22 cellular contexts compared by ENCODE assay signal in the genomic region with DNA sequence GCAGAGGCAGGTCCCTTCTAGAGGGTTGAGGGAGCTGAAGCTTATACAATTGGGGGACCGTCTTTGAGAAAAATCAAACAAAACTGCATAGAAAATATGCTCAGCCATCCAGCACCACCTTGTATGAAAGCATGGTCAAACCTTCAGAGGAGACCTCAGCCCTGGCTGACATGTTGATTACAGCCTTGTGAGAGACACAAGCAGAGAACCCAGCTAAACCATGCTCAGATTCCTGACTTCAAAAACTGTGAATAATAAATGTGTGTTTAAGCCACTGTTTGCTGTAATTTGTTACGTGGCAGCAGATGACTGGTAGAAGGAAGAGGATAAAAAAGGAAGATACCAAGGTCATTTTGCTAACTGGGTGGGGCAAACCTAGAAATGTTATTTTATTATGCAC.
DNase-seq lines count a peak whose midpoint lies in the region; ATAC-seq and TF ChIP-seq lines count a peak whose summit lies in the region.
"Had no signal": no experiment of that assay in that cellular context is flagged by ENCODE, and none has a peak within 500 bp of the region (broad histone marks: within the 10 kb centered on the region; RNA-seq: fewer than 3 reads in every experiment).

No MANE protein-coding gene starts in this region.

- H3K27me3 Mint-ChIP-seq in chondrocyte (ENCODE audit: low read depth): no peaks in the 10 kb centered on the region
- peaks cover 15% of the 10 kb centered on the region for H3K27me3 Mint-ChIP-seq in activated CD4-positive, alpha-beta T cell treated with anti-CD3 and anti-CD28 coated beads for 36 hours

- H2BK12ac ChIP-seq in mesenchymal stem cell (ENCODE audit: low read length in 2 of 2): no peak overlapping the region

- TF ChIP-seq POLR2A in IMR-90 (IDR thresholded peaks at IDR 0.05; ENCODE audit: low read depth, low read length): no peak

- H2BK120ac ChIP-seq in IMR-90 (ENCODE audit: low read depth, low read length) (peak overlapping the region; percentile 80), mesenchymal stem cell (ENCODE audit: low read depth, low read length) (no peak overlapping the region)

- H4K20me1 ChIP-seq in IMR-90 (ENCODE audit: insufficient read depth, low read length) (no peaks in the 10 kb centered on the region), SK-N-SH (ENCODE audit: insufficient read depth) (no peaks in the 10 kb centered on the region)
- H4K20me1 ChIP-seq: BLaER1 treated with 17β-estradiol and CSF1 and Interleukin-3, amounts not matched to agents 10 nM and 100 nM had no signal

- peaks cover 12% of the 10 kb centered on the region for H3K4me1 ChIP-seq in IMR-90 (ENCODE audit: control insufficient read depth, insufficient read depth, low read length)
- H3K4me1 ChIP-seq in mesenchymal stem cell (ENCODE audit: control insufficient read depth, insufficient read depth, low read depth, low read length): peaks cover 6% of the 10 kb centered on the region
- no peaks in the 10 kb centered on the region for H3K4me1 ChIP-seq in SK-N-SH (ENCODE audit: control insufficient read depth in 1 of 2, insufficient read depth in 2 of 2, low read depth in 1 of 2, low read length in 1 of 2)
- H3K4me1 ChIP-seq: BLaER1 treated with 17β-estradiol and CSF1 and Interleukin-3, amounts not matched to agents 10 nM and 100 nM; HAP-1 had no signal

- H3K18ac ChIP-seq in IMR-90 (ENCODE audit: low read depth, low read length) (peak overlapping the region; percentile 51), mesenchymal stem cell (ENCODE audit: low read depth in 1 of 2, low read length in 2 of 2) (no peak overlapping the region)

- no peaks in the 10 kb centered on the region for H3K27me3 ChIP-seq in IMR-90 (ENCODE audit: control insufficient read depth, insufficient read depth, low read length)
- peaks cover 0 to 5% of the 10 kb centered on the region in 2 experiments for H3K27me3 ChIP-seq in mesenchymal stem cell (ENCODE audit: control insufficient read depth in 1 of 2, insufficient read depth in 1 of 2, low read length in 2 of 2)
- no peaks in the 10 kb centered on the region for H3K27me3 ChIP-seq in SK-N-SH (ENCODE audit: insufficient read depth)
- H3K27me3 ChIP-seq: BLaER1 treated with 17β-estradiol and CSF1 and Interleukin-3, amounts not matched to agents 10 nM and 100 nM; MG63 had no signal

- dilution Hi-C loops in IMR-90 (cut with HindIII; ENCODE audit: low sequenced_read_pairs, unreplicated experiment): no loop called here

- in situ Hi-C loops in IMR-90 (cut with MboI; ENCODE audit: low sequenced_read_pairs): no loop called here

- CTCF ChIA-PET in IMR-90 (lab: Yijun Ruan, JAX) (no interaction called here), SK-N-SH (lab: Yijun Ruan, JAX) (no interaction called here)
- CTCF ChIA-PET in activated CD4-positive, alpha-beta T cell treated with anti-CD3 and anti-CD28 coated beads for 36 hours (lab: Charles Lee): no interaction called here

- no peak overlapping the region for H3K4me3 Mint-ChIP-seq in chondrocyte (ENCODE audit: unreplicated experiment)
- H3K4me3 Mint-ChIP-seq in activated CD4-positive, alpha-beta T cell treated with anti-CD3 and anti-CD28 coated beads for 36 hours: no peak overlapping the region
- H3K4me3 Mint-ChIP-seq: CD4-positive, alpha-beta memory T cell had no signal

- H3K56ac ChIP-seq in IMR-90 (ENCODE audit: extremely low read depth, insufficient read depth, low read length): no peak overlapping the region

- no peak overlapping the region for H3K4me3 ChIP-seq in IMR-90 (ENCODE audit: insufficient read depth, low read depth, low read length)
- H3K4me3 ChIP-seq in mesenchymal stem cell (ENCODE audit: insufficient read depth in 1 of 2, low read depth in 1 of 2, low read length in 2 of 2): no peak overlapping the region
- no peak overlapping the region for H3K4me3 ChIP-seq in SK-N-SH (ENCODE audit: low read depth in 2 of 2, low read length in 1 of 2)
- H3K4me3 ChIP-seq: BLaER1 treated with 17β-estradiol and CSF1 and Interleukin-3, amounts not matched to agents 10 nM and 100 nM; GM23248; HAP-1; K562; MG63 had no signal

- peaks cover 17% of the 10 kb centered on the region for H3K9me3 Mint-ChIP-seq in chondrocyte (ENCODE audit: low read depth)
- H3K9me3 Mint-ChIP-seq in activated CD4-positive, alpha-beta T cell treated with anti-CD3 and anti-CD28 coated beads for 36 hours (ENCODE audit: low read depth): peaks cover 10% of the 10 kb centered on the region

- intact Hi-C loops in IMR-90 (cut with micrococcal nuclease): no loop called here
- intact Hi-C loops in activated CD4-positive, alpha-beta T cell treated with anti-CD3 and anti-CD28 coated beads for 36 hours (cut with DNase I, micrococcal nuclease): no loop called here

- TF ChIP-seq CTCF in IMR-90 (conservative IDR thresholded peaks at IDR 0.05; ENCODE audit: low read depth, low read length): no peak
- TF ChIP-seq CTCF in chondrocyte (IDR thresholded peaks at IDR 0.05): no peak
- TF ChIP-seq CTCF in SK-N-SH (IDR thresholded peaks at IDR 0.05): no peak

- H3K23ac ChIP-seq in IMR-90 (ENCODE audit: low read depth, low read length) (peak overlapping the region; percentile 41; the same call in 1 of the 2 replicates), mesenchymal stem cell (ENCODE audit: low read length in 2 of 2) (no peak overlapping the region)

- DNase-seq in IMR-90: no peak
- DNase-seq in chondrocyte (ENCODE audit: low spot score): no peak
- DNase-seq in mesenchymal stem cell: no peak
- no peak for DNase-seq in SK-N-SH
- DNase-seq in activated CD4-positive, alpha-beta T cell treated with anti-CD3 and anti-CD28 coated beads for 36 hours: no peak
- DNase-seq: Caco-2; CD4-positive, alpha-beta memory T cell; DMS153; GM23248; MG63; NCI-H1417; NCI-H187; NCI-H446 treated with DMSO at 0.1 percent for 48 hours; NCI-H526 treated with DMSO at 0.1 percent for 48 hours; PC-3; SIG-M5 had no signal

- peak overlapping the region; percentile 35; the same call in 1 of the 2 replicates for H2BK20ac ChIP-seq in IMR-90 (ENCODE audit: low read depth, low read length)

- H3K27ac ChIP-seq in IMR-90 (ENCODE audit: insufficient read depth, low read length) (peak overlapping the region; percentile 31; the same call in 1 of the 2 replicates), mesenchymal stem cell (ENCODE audit: low read length, poor library complexity, severe bottlenecking) (peak overlapping the region; percentile 95), SK-N-SH (ENCODE audit: low read depth in 2 of 2, low read length in 1 of 2) (no peak overlapping the region)
- H3K27ac ChIP-seq: BLaER1 treated with 17β-estradiol and CSF1 and Interleukin-3, amounts not matched to agents 10 nM and 100 nM; GM23248 had no signal

- H4K91ac ChIP-seq in IMR-90 (ENCODE audit: insufficient read depth, low read depth, low read length) (peak overlapping the region; percentile 61; the same call in 1 of the 2 replicates), mesenchymal stem cell (ENCODE audit: low read length) (no peak overlapping the region)

- peak overlapping the region; percentile 36; the same call in 1 of the 2 replicates for H2AK5ac ChIP-seq in IMR-90 (ENCODE audit: low read depth, low read length)
- H2AK5ac ChIP-seq in mesenchymal stem cell (ENCODE audit: low read length, severe bottlenecking): peak overlapping the region; percentile 23

- peak overlapping the region; percentile 39; the same call in 1 of the 2 replicates for H4K5ac ChIP-seq in IMR-90 (ENCODE audit: low read depth, low read length)

- H3K9me2 ChIP-seq in SK-N-SH: no peaks in the 10 kb centered on the region

- H3K4ac ChIP-seq in IMR-90 (ENCODE audit: low read depth, low read length) (peak overlapping the region; percentile 42), mesenchymal stem cell (ENCODE audit: low read depth in 1 of 2, low read length in 2 of 2) (no peak overlapping the region)

- BruUV-seq in IMR-90 (replicated peaks; lab: Mats Ljungman, UMichigan): no TSS peak

- H3K27ac Mint-ChIP-seq in chondrocyte (ENCODE audit: unreplicated experiment): peak overlapping the region; percentile 3
- no peak overlapping the region for H3K27ac Mint-ChIP-seq in activated CD4-positive, alpha-beta T cell treated with anti-CD3 and anti-CD28 coated beads for 36 hours
- H3K27ac Mint-ChIP-seq: CD4-positive, alpha-beta memory T cell had no signal

- ATAC-seq in IMR-90 (ENCODE audit: low read depth): no peak
- ATAC-seq in HG03045 (IDR thresholded peaks at IDR 0.05; ENCODE audit: unreplicated experiment): no peak
- no peak for ATAC-seq in activated CD4-positive, alpha-beta T cell treated with anti-CD3 and anti-CD28 coated beads for 36 hours
- ATAC-seq in GM21576 (IDR thresholded peaks at IDR 0.05; ENCODE audit: unreplicated experiment): no peak
- ATAC-seq: K562, PC-3, SK-N-SH treated with all-trans-retinoic acid at 6 μM for 48 hours had no signal

- POLR2A ChIA-PET in IMR-90 (lab: Charles Lee; ENCODE audit: unreplicated experiment): no interaction called here
- POLR2A ChIA-PET in SK-N-SH (lab: Yijun Ruan, JAX): no interaction called here
- POLR2A ChIA-PET in activated CD4-positive, alpha-beta T cell treated with anti-CD3 and anti-CD28 coated beads for 36 hours (lab: Charles Lee): no interaction called here

- no peak overlapping the region for H2AK9ac ChIP-seq in IMR-90 (replicated peaks; ENCODE audit: low read depth, low read length, poor library complexity)

- TF ChIP-seq EP300 in SK-N-SH (IDR thresholded peaks at IDR 0.05; ENCODE audit: borderline replicate concordance in 1 of 2, low read depth in 1 of 2, low read length in 1 of 2): no peak

- peak overlapping the region; percentile 64; the same call in 1 of the 2 replicates for H3K14ac ChIP-seq in IMR-90 (replicated peaks; ENCODE audit: low read depth, low read length)
- no peak overlapping the region for H3K14ac ChIP-seq in mesenchymal stem cell (ENCODE audit: low read length in 2 of 2)

- peaks cover 7% of the 10 kb centered on the region for H3K36me3 Mint-ChIP-seq in chondrocyte (ENCODE audit: low read depth)
- no peaks in the 10 kb centered on the region for H3K36me3 Mint-ChIP-seq in activated CD4-positive, alpha-beta T cell treated with anti-CD3 and anti-CD28 coated beads for 36 hours (ENCODE audit: low read depth)

- no peak overlapping the region for H2AFZ ChIP-seq in IMR-90 (replicated peaks; ENCODE audit: low read length, poor library complexity)
- H2AFZ ChIP-seq in mesenchymal stem cell (ENCODE audit: low read depth, low read length): no peak overlapping the region
- H2AFZ ChIP-seq in SK-N-SH (ENCODE audit: low read depth): no peak overlapping the region
- H2AFZ ChIP-seq: GM23248 had no signal

- H3K36me3 ChIP-seq in IMR-90 (ENCODE audit: control insufficient read depth, insufficient read depth, low read length): no peaks in the 10 kb centered on the region
- H3K36me3 ChIP-seq in mesenchymal stem cell (ENCODE audit: control insufficient read depth in 1 of 2, insufficient read depth in 2 of 2, low read depth in 1 of 2, low read length in 2 of 2): no peaks in the 10 kb centered on the region
- H3K36me3 ChIP-seq in SK-N-SH (replicated peaks in 1 of 2; ENCODE audit: control insufficient read depth in 1 of 2, insufficient read depth in 2 of 2, low read length in 1 of 2): no peaks in the 10 kb centered on the region
- H3K36me3 ChIP-seq: BLaER1 treated with 17β-estradiol and CSF1 and Interleukin-3, amounts not matched to agents 10 nM and 100 nM; HAP-1; MG63 had no signal

- H2BK15ac ChIP-seq in IMR-90 (ENCODE audit: low read depth, low read length): peak overlapping the region; percentile 16; the same call in 2 of the 3 replicates
- H2BK15ac ChIP-seq in mesenchymal stem cell (ENCODE audit: low read depth, poor library complexity, severe bottlenecking): no peak overlapping the region

- H3K9me1 ChIP-seq in IMR-90 (ENCODE audit: insufficient read depth, low read length): peaks cover 4% of the 10 kb centered on the region; the same call in 1 of the 2 replicates

- peaks cover 31% of the 10 kb centered on the region for H3K4me1 Mint-ChIP-seq in chondrocyte (ENCODE audit: low read depth)
- no peaks in the 10 kb centered on the region for H3K4me1 Mint-ChIP-seq in activated CD4-positive, alpha-beta T cell treated with anti-CD3 and anti-CD28 coated beads for 36 hours

- H3K79me2 ChIP-seq in SK-N-SH (ENCODE audit: insufficient read depth): no peaks in the 10 kb centered on the region

- no CpG with 5 or more reads among the region's 2 CpGs for WGBS in IMR-90 (ENCODE audit: extremely low coverage in 2 of 2, insufficient read length in 1 of 2), 2 experiments
- WGBS in mesenchymal stem cell: 94% methylated on average over 2 of the region's 2 CpGs
- WGBS in SK-N-SH (ENCODE audit: low lambda C conversion rate): 73% methylated on average over 2 of the region's 2 CpGs

- H3F3A ChIP-seq in SK-N-SH (replicated peaks; ENCODE audit: insufficient read depth): no peaks in the 10 kb centered on the region

- H3K4me2 ChIP-seq in IMR-90 (ENCODE audit: low read depth, low read length) (no peak overlapping the region), mesenchymal stem cell (ENCODE audit: low read length, poor library complexity, severe bottlenecking) (no peak overlapping the region), SK-N-SH (no peak overlapping the region)
- H3K4me2 ChIP-seq: BLaER1 treated with 17β-estradiol and CSF1 and Interleukin-3, amounts not matched to agents 10 nM and 100 nM had no signal

- H3K9ac ChIP-seq in IMR-90 (ENCODE audit: low read depth, low read length): no peak overlapping the region
- no peak overlapping the region for H3K9ac ChIP-seq in mesenchymal stem cell (ENCODE audit: low read length)
- no peak overlapping the region for H3K9ac ChIP-seq in SK-N-SH
- H3K9ac ChIP-seq: BLaER1 treated with 17β-estradiol and CSF1 and Interleukin-3, amounts not matched to agents 10 nM and 100 nM; GM23248 had no signal

- H3K79me1 ChIP-seq in IMR-90 (ENCODE audit: low read depth in 1 of 2, low read length in 2 of 2) (no peaks in the 10 kb centered on the region), mesenchymal stem cell (replicated peaks; ENCODE audit: low read length, poor library complexity, severe bottlenecking) (no peaks in the 10 kb centered on the region)

- H3K9me3 ChIP-seq in IMR-90 (ENCODE audit: control insufficient read depth, insufficient read depth, low read length) (peaks cover 2% of the 10 kb centered on the region), mesenchymal stem cell (ENCODE audit: control insufficient read depth, low read length) (peaks cover 3% of the 10 kb centered on the region), SK-N-SH (no peaks in the 10 kb centered on the region)
- H3K9me3 ChIP-seq: MG63 had no signal

- TF ChIP-seq RAD21 in IMR-90 (IDR thresholded peaks at IDR 0.05; ENCODE audit: low read length) (no peak), SK-N-SH (IDR thresholded peaks at IDR 0.05; ENCODE audit: low read length) (no peak)

- peak overlapping the region; percentile 7 for H2BK5ac ChIP-seq in IMR-90 (ENCODE audit: low read depth, low read length, poor library complexity, severe bottlenecking)
- peak overlapping the region; percentile 60 for H2BK5ac ChIP-seq in mesenchymal stem cell (ENCODE audit: low read depth, low read length, poor library complexity, severe bottlenecking)

- H4K8ac ChIP-seq in IMR-90 (ENCODE audit: low read depth in 2 of 2, low read length in 2 of 2) (peak overlapping the region in 1 of 2 experiments; percentile 70; a peak in 2 of 4 replicates), mesenchymal stem cell (ENCODE audit: low read length) (no peak overlapping the region)

Comparison
In these comparisons a context has a peak if more than half of its experiments do, and no peak if none do; other contexts are left out.
1. H3K27ac ChIP-seq: peak in IMR-90 (single experiment) and mesenchymal stem cell (single experiment); none in SK-N-SH (0 of 2).